11 cellular contexts compared by ENCODE assay signal in the genomic region with DNA sequence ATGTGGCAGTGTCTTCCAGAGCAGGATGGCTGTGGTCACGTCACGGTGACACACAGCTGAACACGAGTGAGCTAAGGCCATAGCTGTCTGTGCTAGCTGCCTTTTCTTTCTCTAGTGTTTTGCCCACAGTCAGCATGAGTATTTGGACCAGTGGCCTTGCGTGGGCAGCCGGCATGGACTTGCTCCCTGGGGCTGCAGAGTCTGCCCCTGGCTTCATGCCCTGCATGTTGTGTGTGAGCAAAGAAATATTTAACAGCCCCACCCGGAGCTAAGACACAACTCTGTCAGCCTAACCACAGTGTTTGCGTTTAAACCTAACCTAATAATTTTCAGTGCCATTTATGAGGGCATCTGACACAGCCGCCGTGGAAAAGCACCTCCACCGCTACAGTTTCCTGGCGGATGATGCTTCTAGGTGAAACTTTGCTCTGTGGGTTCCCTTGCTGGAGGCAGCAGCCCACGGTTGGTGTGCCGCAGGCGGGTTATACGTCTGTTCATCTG. TPM values are rescaled to one million over a fixed set of nuclear protein-coding genes. Genes with fewer than 3 reads are reported as not detected.
A peak's percentile ranks its signal among the peaks of the same experiment; 100 is the strongest.
DNase-seq lines count a peak whose midpoint lies in the region; ATAC-seq and TF ChIP-seq lines count a peak whose summit lies in the region.
"Had no signal": no experiment of that assay in that cellular context is flagged by ENCODE, and none has a peak within 500 bp of the region (broad histone marks: within the 10 kb centered on the region; RNA-seq: fewer than 3 reads in every experiment).

No MANE protein-coding gene starts in this region.

- no peak overlapping the region for H3K4me3 ChIP-seq in fibroblast of mammary gland (ENCODE audit: control insufficient read depth, low read depth, low read length)
- H3K4me3 ChIP-seq: thoracic aorta had no signal

- no peak for TF ChIP-seq CTCF in fibroblast of mammary gland (conservative IDR thresholded peaks at IDR 0.05; ENCODE audit: control insufficient read depth, insufficient read depth, low read depth, low read length)

- ATAC-seq in GM18909 (IDR thresholded peaks at IDR 0.05; ENCODE audit: poor library complexity, unreplicated experiment): no peak

- DNase-seq in LHCN-M2 (ENCODE audit: low read depth) (peak; percentile 41), fibroblast of mammary gland (ENCODE audit: low read depth) (peak; percentile 59), HUDEP-2 (lab: John Stamatoyannopoulos, UW; ENCODE audit: unreplicated experiment in 76 of 76) (no peak), AML-193 (lab: John Stamatoyannopoulos, UW) (no peak)
- DNase-seq in activated CD8-positive, alpha-beta memory T cell treated with anti-CD3 and anti-CD28 coated beads, Interleukin-2, amount 50 U/mL, for 1 hour (ENCODE audit: extremely low read depth): peak; percentile 25
- peak; percentile 77 for DNase-seq in stimulated activated CD8-positive, alpha-beta memory T cell treated with anti-CD3 and anti-CD28 coated beads, Interleukin-4, amount 100 ng/mL, for 48 hours
- DNase-seq: NCI-H2171 treated with DMSO at 0.1 percent for 48 hours had no signal

RNA-seq across cellular contexts. Expression of gene CHST12, which starts 14.6 kb away (rescaled TPM):
- total RNA-seq in LHCN-M2 (2014; rRNA removed): 9.6 and 11.4 TPM in 2 replicates
- 12.4 TPM for polyA plus RNA-seq in LHCN-M2 (2012)

RNA-seq across cellular contexts. Expression of gene GRIFIN, which starts 58.2 kb away (rescaled TPM):
- not detected in 2 replicates for total RNA-seq in LHCN-M2 (2014; rRNA removed)
- not detected for polyA plus RNA-seq in LHCN-M2 (2012)
- total RNA-seq: fibroblast of villous mesenchyme, neural crest cell, thoracic aorta had no signal

Comparison
In these comparisons a context has a peak if more than half of its experiments do, and no peak if none do; other contexts are left out.
1. DNase-seq: peak in LHCN-M2 (single experiment), activated CD8-positive, alpha-beta memory T cell treated with anti-CD3 and anti-CD28 coated beads, Interleukin-2, amount 50 U/mL, for 1 hour (single experiment), fibroblast of mammary gland (single experiment) and stimulated activated CD8-positive, alpha-beta memory T cell treated with anti-CD3 and anti-CD28 coated beads, Interleukin-4, amount 100 ng/mL, for 48 hours (single experiment); none in HUDEP-2 (0 of 76) and AML-193 (0 of 2).